Comparison of ENCODE assay signal across 31 cellular contexts in the genomic region with DNA sequence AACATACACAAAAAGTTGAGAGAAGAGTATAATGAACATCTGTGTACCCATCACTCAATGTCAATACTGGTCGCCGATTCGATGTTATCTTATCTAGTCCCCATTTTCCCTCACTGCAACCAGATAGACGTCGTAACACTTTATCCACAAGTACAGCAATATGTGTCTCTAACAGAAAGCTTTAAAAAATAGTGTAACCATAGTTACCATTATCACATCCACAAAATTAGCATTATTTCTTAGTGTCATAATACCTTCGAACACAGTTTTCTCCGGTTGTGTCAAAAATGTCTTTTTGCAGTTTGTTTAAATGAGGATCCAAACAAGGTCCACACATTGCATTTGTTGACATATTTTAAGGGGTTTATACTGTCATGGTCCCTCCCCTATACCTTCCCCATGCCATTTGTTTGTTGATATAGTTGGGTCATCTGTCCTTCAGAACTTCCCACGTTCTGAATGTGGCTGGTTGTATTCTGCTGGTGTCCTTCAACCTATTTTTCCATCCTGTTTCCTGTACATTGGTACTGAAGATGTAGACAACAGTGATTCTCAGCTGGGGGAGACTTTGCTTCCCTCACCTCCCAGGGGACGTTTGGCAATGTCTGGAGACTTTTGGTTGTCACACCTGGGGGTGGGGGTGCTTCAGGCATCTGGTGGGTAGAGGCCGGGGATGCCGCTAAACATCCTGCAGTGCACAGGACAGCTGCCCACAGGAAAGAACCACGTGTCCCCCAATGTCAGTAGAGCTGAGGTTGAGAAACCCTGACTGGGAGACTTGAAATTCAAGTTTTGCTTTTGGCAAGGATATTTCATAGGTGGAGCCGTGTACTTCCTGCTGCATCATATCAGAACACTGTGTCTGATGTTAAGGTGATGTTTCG.
DNase-seq lines count a peak whose midpoint lies in the region; ATAC-seq, FAIRE-seq and TF ChIP-seq lines count a peak whose summit lies in the region.
"Had no signal": no experiment of that assay in that cellular context is flagged by ENCODE, and none has a peak within 500 bp of the region (broad histone marks: within the 10 kb centered on the region; RNA-seq: fewer than 3 reads in every experiment).

No MANE protein-coding gene starts in this region.

- no peaks in the 10 kb centered on the region for H3K79me2 ChIP-seq in HepG2 (ENCODE audit: insufficient read depth, low read length)
- H3K79me2 ChIP-seq in K562 (ENCODE audit: control insufficient read depth, insufficient read depth, low read length): no peaks in the 10 kb centered on the region
- no peaks in the 10 kb centered on the region for H3K79me2 ChIP-seq in SK-N-SH (ENCODE audit: insufficient read depth)

- no peaks in the 10 kb centered on the region for H3K9me1 ChIP-seq in K562 (ENCODE audit: control insufficient read depth, insufficient read depth, low read length)

- H3K9me2 ChIP-seq in SK-N-SH: no peaks in the 10 kb centered on the region

- DNase-seq in HepG2 (ENCODE audit: low spot score) (peak; percentile 39), right lobe of liver (no peak), K562 (ENCODE audit: extremely low read depth in 1 of 4, low spot score in 3 of 4) (no peak), mucosa of descending colon (no peak), AG08396 (ENCODE audit: low spot score) (no peak), SK-N-SH (no peak)
- DNase-seq in T-helper 2 cell treated with Interferon-gamma antibody and Interleukin-4, amounts not matched to agents 5 μg/mL and 100 μg/mL, for 36 hours (ENCODE audit: low spot score): no peak
- DNase-seq: activated CD4-positive, alpha-beta T cell treated with anti-CD3 and anti-CD28 coated beads, Interleukin-2, amount 10 ng/mL, durations not matched to agents 7 days and 5 days; activated gamma-delta T cell; activated naive CD8-positive, alpha-beta T cell treated with anti-CD3 and anti-CD28 coated beads, Interleukin-2, amount 10 ng/mL, durations not matched to agents 7 days and 5 days; activated T-cell treated with anti-CD3 and anti-CD28 coated beads, Interleukin-2, amount 50 U/mL, for 4 hours; CD8-positive, alpha-beta memory T cell; DMS 273 treated with DMSO at 0.1 percent for 48 hours; foreskin fibroblast; H9; heart left ventricle; kidney; natural killer cell; NCI-H2107; occipital lobe; Peyer's patch; SJCRH30; stimulated activated naive CD4-positive, alpha-beta T cell; T1000 had no signal

- WGBS in HepG2 (ENCODE audit: low lambda C conversion rate): 49% methylated on average over 14 of the region's 14 CpGs
- 68% methylated on average over 11 of the region's 14 CpGs for WGBS in right lobe of liver (ENCODE audit: insufficient coverage, low coverage, low lambda C conversion rate, missing lambda C conversion rate)
- 39% methylated on average over 14 of the region's 14 CpGs for WGBS in K562 (ENCODE audit: insufficient coverage, low coverage, missing lambda C conversion rate)
- WGBS in SK-N-SH (ENCODE audit: low lambda C conversion rate): 76% methylated on average over 14 of the region's 14 CpGs

- no peaks in the 10 kb centered on the region for H3K4me1 Mint-ChIP-seq in T-helper 2 cell treated with Interferon-gamma antibody and Interleukin-4, amounts not matched to agents 5 μg/mL and 100 μg/mL, for 36 hours (ENCODE audit: low read depth)
- H3K4me1 Mint-ChIP-seq: activated CD4-positive, alpha-beta T cell treated with anti-CD3 and anti-CD28 coated beads, Interleukin-2, amount 10 ng/mL, durations not matched to agents 7 days and 5 days; activated naive CD8-positive, alpha-beta T cell treated with anti-CD3 and anti-CD28 coated beads, Interleukin-2, amount 10 ng/mL, durations not matched to agents 7 days and 5 days; CD8-positive, alpha-beta memory T cell; natural killer cell had no signal

- POLR2A ChIA-PET in HepG2 (lab: Yijun Ruan, JAX) (no interaction called here), K562 (lab: Yijun Ruan, JAX) (interaction anchor here (0.7 to 1.7 kb wide), 3 partner anchors 12 to 66 kb away, joined by 3 to 5 read pairs (median 4); no protein-coding TSS in a partner anchor), SK-N-SH (lab: Yijun Ruan, JAX) (no interaction called here)

- H3K36me3 ChIP-seq in HepG2 (replicated peaks in 1 of 2; ENCODE audit: control insufficient read depth in 1 of 2, insufficient read depth in 2 of 2, low read length in 2 of 2) (no peaks in the 10 kb centered on the region), right lobe of liver (no peaks in the 10 kb centered on the region), K562 (ENCODE audit: control insufficient read depth, insufficient read depth, low read length) (no peaks in the 10 kb centered on the region), mucosa of descending colon (ENCODE audit: low read depth) (no peaks in the 10 kb centered on the region), SK-N-SH (replicated peaks in 1 of 2; ENCODE audit: control insufficient read depth in 1 of 2, insufficient read depth in 2 of 2, low read length in 1 of 2) (no peaks in the 10 kb centered on the region)
- H3K36me3 ChIP-seq: ascending aorta, esophagus muscularis mucosa, heart left ventricle, Peyer's patch, SJCRH30 had no signal

- in situ Hi-C loops in HepG2 (cut with HindIII; ENCODE audit: extremely low pct_ligation_motif_present, low pct_unique_long_range_greater_than_20kb) (no loop called here), K562 (cut with MboI) (no loop called here)

- ATAC-seq in HepG2 (peak; percentile 89), right lobe of liver (no peak), K562 (no peak; the same call in 1 of the 3 replicates), mucosa of descending colon (peak; percentile 23), GM19023 (IDR thresholded peaks at IDR 0.05; ENCODE audit: unreplicated experiment) (no peak)
- ATAC-seq: A549; activated T-cell treated with anti-CD3 and anti-CD28 coated beads, Interleukin-2, amount 50 U/mL, for 4 hours; natural killer cell had no signal

- H3K27me3 ChIP-seq in HepG2 (ENCODE audit: control insufficient read depth in 1 of 2, insufficient read depth in 2 of 2, low read length in 2 of 2): no peaks in the 10 kb centered on the region
- no peaks in the 10 kb centered on the region for H3K27me3 ChIP-seq in right lobe of liver
- no peaks in the 10 kb centered on the region for H3K27me3 ChIP-seq in K562 (ENCODE audit: control insufficient read depth in 2 of 2, insufficient read depth in 2 of 2, low read length in 2 of 2)
- no peaks in the 10 kb centered on the region for H3K27me3 ChIP-seq in SK-N-SH (ENCODE audit: insufficient read depth)
- H3K27me3 ChIP-seq: ascending aorta, esophagus muscularis mucosa, heart left ventricle, Peyer's patch, SJCRH30 had no signal

- no peak overlapping the region for H3K9ac ChIP-seq in HepG2 (ENCODE audit: insufficient read depth, low read depth, low read length)
- no peak overlapping the region for H3K9ac ChIP-seq in K562 (ENCODE audit: insufficient read depth in 1 of 2, low read depth in 2 of 2, low read length in 2 of 2)
- H3K9ac ChIP-seq in SK-N-SH: no peak overlapping the region

- H3K4me2 ChIP-seq in HepG2 (ENCODE audit: low read depth, low read length) (peak overlapping the region; percentile 30; the same call in 1 of the 2 replicates), K562 (ENCODE audit: insufficient read depth, low read length) (no peak overlapping the region), SK-N-SH (no peak overlapping the region)
- H3K4me2 ChIP-seq: A549 had no signal

- H4K20me1 ChIP-seq in HepG2 (ENCODE audit: insufficient read depth, low read length): no peaks in the 10 kb centered on the region
- H4K20me1 ChIP-seq in K562 (replicated peaks; ENCODE audit: control insufficient read depth, insufficient read depth, low read length): no peaks in the 10 kb centered on the region
- no peaks in the 10 kb centered on the region for H4K20me1 ChIP-seq in SK-N-SH (ENCODE audit: insufficient read depth)

- TF ChIP-seq EP300 in HepG2 (IDR thresholded peaks at IDR 0.05; ENCODE audit: low read depth in 2 of 2, low read length in 2 of 2) (peak in 1 of 2 experiments; percentile 27; a peak in 1 of 4 replicates), HepG2 (CRISPR knock-in tag; IDR thresholded peaks at IDR 0.05; ENCODE audit: borderline replicate concordance) (no peak), K562 (IDR thresholded peaks at IDR 0.05; ENCODE audit: low read length) (no peak), SK-N-SH (IDR thresholded peaks at IDR 0.05; ENCODE audit: borderline replicate concordance in 1 of 2, low read depth in 1 of 2, low read length in 1 of 2) (no peak)

- no peak overlapping the region for H3K27ac Mint-ChIP-seq in T-helper 2 cell treated with Interferon-gamma antibody and Interleukin-4, amounts not matched to agents 5 μg/mL and 100 μg/mL, for 36 hours
- H3K27ac Mint-ChIP-seq: activated CD4-positive, alpha-beta T cell treated with anti-CD3 and anti-CD28 coated beads, Interleukin-2, amount 10 ng/mL, durations not matched to agents 7 days and 5 days; activated naive CD8-positive, alpha-beta T cell treated with anti-CD3 and anti-CD28 coated beads, Interleukin-2, amount 10 ng/mL, durations not matched to agents 7 days and 5 days; CD8-positive, alpha-beta memory T cell; H9; natural killer cell; type B pancreatic cell had no signal

- H3K4me3 Mint-ChIP-seq in T-helper 2 cell treated with Interferon-gamma antibody and Interleukin-4, amounts not matched to agents 5 μg/mL and 100 μg/mL, for 36 hours: no peak overlapping the region
- H3K4me3 Mint-ChIP-seq: activated CD4-positive, alpha-beta T cell treated with anti-CD3 and anti-CD28 coated beads, Interleukin-2, amount 10 ng/mL, durations not matched to agents 7 days and 5 days; activated naive CD8-positive, alpha-beta T cell treated with anti-CD3 and anti-CD28 coated beads, Interleukin-2, amount 10 ng/mL, durations not matched to agents 7 days and 5 days; activated T-cell treated with anti-CD3 and anti-CD28 coated beads, Interleukin-2, amount 50 U/mL, for 4 hours; H9; natural killer cell; type B pancreatic cell had no signal

- no peaks in the 10 kb centered on the region for H3F3A ChIP-seq in SK-N-SH (replicated peaks; ENCODE audit: insufficient read depth)

- intact Hi-C loops in HepG2 (cut with micrococcal nuclease; ENCODE audit: unreplicated experiment): no loop called here
- intact Hi-C loops in right lobe of liver (cut with DNase I): no loop called here
- intact Hi-C loops in K562 (cut with micrococcal nuclease): no loop called here
- intact Hi-C loops in mucosa of descending colon (cut with DNase I, micrococcal nuclease): no loop called here

- TF ChIP-seq CTCF in HepG2 (CRISPR knock-in tag; IDR thresholded peaks at IDR 0.05) (no peak), right lobe of liver (IDR thresholded peaks at IDR 0.05) (no peak), K562 (IDR thresholded peaks at IDR 0.05 in 2 of 3, conservative IDR thresholded peaks at IDR 0.05 in 1 of 3; ENCODE audit: insufficient read depth in 2 of 3, low read depth in 1 of 3, low read length in 3 of 3) (no peak), mucosa of descending colon (IDR thresholded peaks at IDR 0.05) (no peak), SK-N-SH (IDR thresholded peaks at IDR 0.05) (no peak)

- no peaks in the 10 kb centered on the region for H3K9me3 Mint-ChIP-seq in T-helper 2 cell treated with Interferon-gamma antibody and Interleukin-4, amounts not matched to agents 5 μg/mL and 100 μg/mL, for 36 hours
- H3K9me3 Mint-ChIP-seq: activated CD4-positive, alpha-beta T cell treated with anti-CD3 and anti-CD28 coated beads, Interleukin-2, amount 10 ng/mL, durations not matched to agents 7 days and 5 days; activated naive CD8-positive, alpha-beta T cell treated with anti-CD3 and anti-CD28 coated beads, Interleukin-2, amount 10 ng/mL, durations not matched to agents 7 days and 5 days; H9; natural killer cell; type B pancreatic cell had no signal

- H3K9me3 ChIP-seq in HepG2 (ENCODE audit: low read length) (peaks cover 5% of the 10 kb centered on the region; the same call in 1 of the 2 replicates), right lobe of liver (no peaks in the 10 kb centered on the region), K562 (replicated peaks; ENCODE audit: control insufficient read depth, insufficient read depth, low read depth, low read length) (no peaks in the 10 kb centered on the region), mucosa of descending colon (no peaks in the 10 kb centered on the region), SK-N-SH (no peaks in the 10 kb centered on the region)
- H3K9me3 ChIP-seq: A549, ascending aorta, esophagus muscularis mucosa, heart left ventricle, Peyer's patch, SJCRH30 had no signal

- no peak for FAIRE-seq in HepG2 (lab: Jason Lieb, UNC)
- no peak for FAIRE-seq in K562 (lab: Jason Lieb, UNC)
- FAIRE-seq: A549, GM12891, kidney had no signal

- no peak for TF ChIP-seq RAD21 in HepG2 (CRISPR knock-in tag; IDR thresholded peaks at IDR 0.05)
- no peak for TF ChIP-seq RAD21 in K562 (CRISPR knock-in tag; conservative IDR thresholded peaks at IDR 0.05 in 1 of 2, IDR thresholded peaks at IDR 0.05 in 1 of 2)
- no peak for TF ChIP-seq RAD21 in SK-N-SH (IDR thresholded peaks at IDR 0.05; ENCODE audit: low read length)

- H2AFZ ChIP-seq in HepG2 (ENCODE audit: low read length) (no peak overlapping the region), K562 (ENCODE audit: low read depth, low read length) (no peak overlapping the region), SK-N-SH (ENCODE audit: low read depth) (no peak overlapping the region)

- no peak overlapping the region for H3K27ac ChIP-seq in HepG2 (ENCODE audit: extremely low read length, insufficient read depth, low read length)
- no peak overlapping the region for H3K27ac ChIP-seq in right lobe of liver
- H3K27ac ChIP-seq in K562 (ENCODE audit: extremely low read depth, low read depth, low read length): no peak overlapping the region
- H3K27ac ChIP-seq in SK-N-SH (ENCODE audit: low read depth in 2 of 2, low read length in 1 of 2): no peak overlapping the region
- H3K27ac ChIP-seq: A549, ascending aorta, esophagus muscularis mucosa, heart left ventricle, Peyer's patch, SJCRH30, skin epidermis had no signal

- H3K27me3 Mint-ChIP-seq in T-helper 2 cell treated with Interferon-gamma antibody and Interleukin-4, amounts not matched to agents 5 μg/mL and 100 μg/mL, for 36 hours (ENCODE audit: low read depth): peaks cover 2% of the 10 kb centered on the region

- H3K4me3 ChIP-seq in HepG2 (replicated peaks in 1 of 3; ENCODE audit: insufficient read depth in 1 of 3, low read depth in 2 of 3, low read length in 3 of 3): no peak overlapping the region
- H3K4me3 ChIP-seq in right lobe of liver: no peak overlapping the region
- H3K4me3 ChIP-seq in K562: no peak overlapping the region
- H3K4me3 ChIP-seq in mucosa of descending colon: no peak overlapping the region
- H3K4me3 ChIP-seq in SK-N-SH (ENCODE audit: low read depth in 2 of 2, low read length in 1 of 2): no peak overlapping the region
- H3K4me3 ChIP-seq: A549, ascending aorta, esophagus muscularis mucosa, heart left ventricle, Peyer's patch, SJCRH30, skin epidermis had no signal

- H3K36me3 Mint-ChIP-seq in T-helper 2 cell treated with Interferon-gamma antibody and Interleukin-4, amounts not matched to agents 5 μg/mL and 100 μg/mL, for 36 hours (ENCODE audit: low read depth): no peaks in the 10 kb centered on the region
- H3K36me3 Mint-ChIP-seq: activated naive CD8-positive, alpha-beta T cell treated with anti-CD3 and anti-CD28 coated beads, Interleukin-2, amount 10 ng/mL, durations not matched to agents 7 days and 5 days; CD8-positive, alpha-beta memory T cell; natural killer cell; type B pancreatic cell had no signal

- BruUV-seq in HepG2 (replicated peaks; lab: Mats Ljungman, UMichigan) (no TSS peak), K562 (replicated peaks; lab: Mats Ljungman, UMichigan) (no TSS peak)

- peaks cover 33% of the 10 kb centered on the region for H3K4me1 ChIP-seq in HepG2 (ENCODE audit: insufficient read depth, low read length)
- H3K4me1 ChIP-seq in right lobe of liver: peaks cover 0 to 13% (median 3%) of the 10 kb centered on the region in 4 donors
- H3K4me1 ChIP-seq in K562 (replicated peaks in 1 of 2; ENCODE audit: control insufficient read depth in 2 of 2, insufficient read depth in 2 of 2, low read length in 2 of 2): peaks cover 0 to 8% of the 10 kb centered on the region in 2 experiments; a peak in 2 of 5 replicates
- H3K4me1 ChIP-seq in mucosa of descending colon (ENCODE audit: low read depth): no peaks in the 10 kb centered on the region
- no peaks in the 10 kb centered on the region for H3K4me1 ChIP-seq in SK-N-SH (ENCODE audit: control insufficient read depth in 1 of 2, insufficient read depth in 2 of 2, low read depth in 1 of 2, low read length in 1 of 2)
- H3K4me1 ChIP-seq: A549, ascending aorta, esophagus muscularis mucosa, Peyer's patch, SJCRH30 had no signal

- CTCF ChIA-PET in HepG2 (lab: Yijun Ruan, JAX; ENCODE audit: low intra/inter-chr PET ratio, low total read pairs) (no interaction called here), K562 (lab: Yijun Ruan, JAX; ENCODE audit: low intra/inter-chr PET ratio) (no interaction called here), SK-N-SH (lab: Yijun Ruan, JAX) (interaction anchor here (1.4 to 1.5 kb wide), 2 partner anchors 12 to 69 kb away, joined by 3 read pairs; no protein-coding TSS in a partner anchor)

- TF ChIP-seq POLR2A in HepG2 (IDR thresholded peaks at IDR 0.05; ENCODE audit: insufficient read depth in 1 of 2, low read depth in 2 of 2, low read length in 2 of 2): no peak
- TF ChIP-seq POLR2A in right lobe of liver (IDR thresholded peaks at IDR 0.05): no peak
- no peak for TF ChIP-seq POLR2A in K562 (conservative IDR thresholded peaks at IDR 0.05)

Comparison
In these comparisons a context has a peak if more than half of its experiments do, and no peak if none do; other contexts are left out.
1. ATAC-seq: peak in HepG2 (single experiment) and mucosa of descending colon (single experiment); none in right lobe of liver (0 of 4), K562 (single experiment) and GM19023 (single experiment).